In genomic region chr17:81916246-81917001, GRCh38 we compare ENCODE assay signal across 8 cellular contexts. TPM values are rescaled to one million over a fixed set of nuclear protein-coding genes. Genes with fewer than 3 reads are reported as not detected.
A peak's percentile ranks its signal among the peaks of the same experiment; 100 is the strongest.
DNase-seq lines count a peak whose midpoint lies in the region; TF ChIP-seq lines count a peak whose summit lies in the region.
"Not testable (repeated sequence)": the region's sequence is repeated elsewhere in the genome, so short reads cannot be mapped to it uniquely, and the experiment has no call there.

No MANE protein-coding gene starts in this region.

- peaks cover 35% of the 10 kb centered on the region for H3K79me1 ChIP-seq in mesenchymal stem cell (replicated peaks; ENCODE audit: low read length, poor library complexity, severe bottlenecking)

- WGBS in esophagus, 2 donors, result 70% methylated on average over 21 of the region's 21 CpGs
- 79% methylated on average over 20 of the region's 21 CpGs for WGBS in mesenchymal stem cell

- H2BK5ac ChIP-seq in mesenchymal stem cell (ENCODE audit: low read depth, low read length, poor library complexity, severe bottlenecking), result not testable (repeated sequence)

- peaks cover 19% of the 10 kb centered on the region for H3K4me1 ChIP-seq in adipocyte (ENCODE audit: control insufficient read depth, insufficient read depth, low read length)
- peaks cover 8 to 27% of the 10 kb centered on the region in 2 donors for H3K4me1 ChIP-seq in esophagus (ENCODE audit: control insufficient read depth in 2 of 2, insufficient read depth in 2 of 2, low read length in 1 of 2)
- peaks cover 23% of the 10 kb centered on the region for H3K4me1 ChIP-seq in mesenchymal stem cell (ENCODE audit: control insufficient read depth, insufficient read depth, low read depth, low read length)
- H3K4me1 ChIP-seq in skeletal muscle satellite cell (ENCODE audit: control insufficient read depth, insufficient read depth, low read length), result not testable (repeated sequence)

- not testable (repeated sequence) for TF ChIP-seq CTCF in GM12865 (IDR thresholded peaks at IDR 0.05; ENCODE audit: insufficient read depth, low read depth, low read length, missing control alignments)

- peaks cover 23% of the 10 kb centered on the region for H3K36me3 Mint-ChIP-seq in T-helper 1 cell treated with Interleukin-12 subunit alpha and Interleukin-12 subunit beta and Interleukin-4 antibody, amounts not matched to agents 30 μg/mL and 1 μg/mL, for 36 hours (ENCODE audit: low read depth)

- not testable (repeated sequence) for H3K4ac ChIP-seq in mesenchymal stem cell (ENCODE audit: low read depth in 1 of 2, low read length in 2 of 2)

- H3K9ac ChIP-seq in adipocyte (ENCODE audit: low read length), result peak overlapping the region; percentile 81
- H3K9ac ChIP-seq in mesenchymal stem cell (ENCODE audit: low read length), result peak overlapping the region; percentile 85
- H3K9ac ChIP-seq in skeletal muscle satellite cell (ENCODE audit: low read depth, low read length), result peak overlapping the region; percentile 88

- DNase-seq in ACHN (peak; percentile 81), M059J (ENCODE audit: low read depth) (peak; percentile 52), adipocyte (ENCODE audit: low read depth) (peak; percentile 46), mesenchymal stem cell (peak; percentile 68)
- not testable (repeated sequence) for DNase-seq in GM12865 (ENCODE audit: low read depth)

- H2BK120ac ChIP-seq in mesenchymal stem cell (ENCODE audit: low read depth, low read length), result not testable (repeated sequence)

- H3K4me2 ChIP-seq in mesenchymal stem cell (ENCODE audit: low read length, poor library complexity, severe bottlenecking) (peak overlapping the region; percentile 84), skeletal muscle satellite cell (ENCODE audit: low read length) (peak overlapping the region; percentile 93)

- not testable (repeated sequence) for H4K91ac ChIP-seq in mesenchymal stem cell (ENCODE audit: low read length)

- H2BK12ac ChIP-seq in mesenchymal stem cell (ENCODE audit: low read length in 2 of 2), result not testable (repeated sequence)

- not testable (repeated sequence) for H3K14ac ChIP-seq in mesenchymal stem cell (ENCODE audit: low read length in 2 of 2)

- in situ Hi-C loops in ACHN (cut with HindIII; ENCODE audit: low pct_ligation_motif_present, low pct_unique_long_range_greater_than_20kb, low sequenced_read_pairs), result not testable (repeated sequence)

- H3K4me3 ChIP-seq in GM12865 (ENCODE audit: low read depth, low read length) (peak overlapping the region; percentile 69), adipocyte (ENCODE audit: low read length) (peak overlapping the region; percentile 78), esophagus (ENCODE audit: low read depth in 1 of 2, low read length in 2 of 2) (peak overlapping the region; percentile 82 to 83), mesenchymal stem cell (ENCODE audit: insufficient read depth in 1 of 2, low read depth in 1 of 2, low read length in 2 of 2) (peak overlapping the region in 1 of 2 experiments; percentile 80), skeletal muscle satellite cell (ENCODE audit: low read length) (peak overlapping the region; percentile 97)

- H3K27ac ChIP-seq in esophagus (ENCODE audit: low read depth in 2 of 2, low read length in 1 of 2) (peak overlapping the region; percentile 90 to 94), mesenchymal stem cell (ENCODE audit: low read length, poor library complexity, severe bottlenecking) (peak overlapping the region; percentile 11)

- H4K8ac ChIP-seq in mesenchymal stem cell (ENCODE audit: low read length), result not testable (repeated sequence)

- not testable (repeated sequence) for H2AK5ac ChIP-seq in mesenchymal stem cell (ENCODE audit: low read length, severe bottlenecking)

- not testable (repeated sequence) for H2BK15ac ChIP-seq in mesenchymal stem cell (ENCODE audit: low read depth, poor library complexity, severe bottlenecking)

- peaks cover 26% of the 10 kb centered on the region for H3K4me1 Mint-ChIP-seq in T-helper 1 cell treated with Interleukin-12 subunit alpha and Interleukin-12 subunit beta and Interleukin-4 antibody, amounts not matched to agents 30 μg/mL and 1 μg/mL, for 36 hours (ENCODE audit: low read depth)

- H2AFZ ChIP-seq in mesenchymal stem cell (ENCODE audit: low read depth, low read length), result not testable (repeated sequence)

- not testable (repeated sequence) for H3K27me3 ChIP-seq in adipocyte (replicated peaks; ENCODE audit: control insufficient read depth, insufficient read depth, low read length); esophagus (ENCODE audit: control insufficient read depth in 1 of 2, insufficient read depth in 2 of 2, low read length in 2 of 2); mesenchymal stem cell (ENCODE audit: control insufficient read depth in 1 of 2, insufficient read depth in 1 of 2, low read length in 2 of 2); skeletal muscle satellite cell (ENCODE audit: control insufficient read depth, insufficient read depth, low read length)

- not testable (repeated sequence) for H3K9me3 Mint-ChIP-seq in T-helper 1 cell treated with Interleukin-12 subunit alpha and Interleukin-12 subunit beta and Interleukin-4 antibody, amounts not matched to agents 30 μg/mL and 1 μg/mL, for 36 hours

- not testable (repeated sequence) for H3K27me3 Mint-ChIP-seq in T-helper 1 cell treated with Interleukin-12 subunit alpha and Interleukin-12 subunit beta and Interleukin-4 antibody, amounts not matched to agents 30 μg/mL and 1 μg/mL, for 36 hours (ENCODE audit: low read depth)

- H3K4me3 Mint-ChIP-seq in T-helper 1 cell treated with Interleukin-12 subunit alpha and Interleukin-12 subunit beta and Interleukin-4 antibody, amounts not matched to agents 30 μg/mL and 1 μg/mL, for 36 hours, result peak overlapping the region; percentile 89

- not testable (repeated sequence) for H3K18ac ChIP-seq in mesenchymal stem cell (ENCODE audit: low read depth in 1 of 2, low read length in 2 of 2)

- H3K36me3 ChIP-seq in adipocyte (ENCODE audit: control insufficient read depth, insufficient read depth, low read length, severe bottlenecking) (peaks cover 44% of the 10 kb centered on the region), esophagus (ENCODE audit: control insufficient read depth in 2 of 2, insufficient read depth in 2 of 2, low read length in 1 of 2) (peaks cover 4 to 45% of the 10 kb centered on the region in 2 donors), mesenchymal stem cell (ENCODE audit: control insufficient read depth in 1 of 2, insufficient read depth in 2 of 2, low read depth in 1 of 2, low read length in 2 of 2) (peaks cover 71 to 73% of the 10 kb centered on the region in 2 experiments), skeletal muscle satellite cell (ENCODE audit: insufficient read depth, low read length) (peaks cover 72% of the 10 kb centered on the region)

- peak overlapping the region; percentile 56 for H3K27ac Mint-ChIP-seq in T-helper 1 cell treated with Interleukin-12 subunit alpha and Interleukin-12 subunit beta and Interleukin-4 antibody, amounts not matched to agents 30 μg/mL and 1 μg/mL, for 36 hours

- H3K23ac ChIP-seq in mesenchymal stem cell (ENCODE audit: low read length in 2 of 2), result not testable (repeated sequence)

- not testable (repeated sequence) for H3K9me3 ChIP-seq in adipocyte (ENCODE audit: control insufficient read depth, low read length); esophagus (ENCODE audit: control insufficient read depth in 2 of 2, insufficient read depth in 1 of 2, low read depth in 1 of 2, low read length in 1 of 2); mesenchymal stem cell (ENCODE audit: control insufficient read depth, low read length); skeletal muscle satellite cell (replicated peaks; ENCODE audit: low read length)

RNA-seq across cellular contexts. Expression of gene SIRT7, which starts 1.6 kb away (rescaled TPM):
- 13.5 and 22.0 TPM in 2 replicates for total RNA-seq in M059J (2014; rRNA removed; shearing (Covaris generic))
- 10 to 100 TPM; 64.9 to 84.0 TPM for polyA plus RNA-seq in esophagus
- polyA plus RNA-seq in mesenchymal stem cell (2013, experiment 1 of 2), result 9.5 TPM
- 8.5 TPM for polyA plus RNA-seq in mesenchymal stem cell (2013, experiment 2 of 2)
- 19.9 and 24.6 TPM in 2 replicates for total RNA-seq in skeletal muscle satellite cell (2012; rRNA removed)

RNA-seq across cellular contexts. Expression of gene PCYT2, which starts 5.2 kb away (rescaled TPM):
- total RNA-seq in M059J (2014; rRNA removed; shearing (Covaris generic)), result 36.0 and 43.4 TPM in 2 replicates
- 10 to 100 TPM; 23.1 to 46.5 TPM for polyA plus RNA-seq in esophagus
- 50.1 TPM for polyA plus RNA-seq in mesenchymal stem cell (2013, experiment 1 of 2)
- polyA plus RNA-seq in mesenchymal stem cell (2013, experiment 2 of 2), result 48.6 TPM
- total RNA-seq in skeletal muscle satellite cell (2012; rRNA removed), result 27.7 and 46.4 TPM in 2 replicates

RNA-seq across cellular contexts. Expression of gene MAFG, which starts 11.1 kb away (rescaled TPM):
- 8.1 and 15.1 TPM in 2 replicates for total RNA-seq in M059J (2014; rRNA removed; shearing (Covaris generic))
- polyA plus RNA-seq in esophagus, result 10 to 100 TPM; 10.3 to 11.9 TPM
- polyA plus RNA-seq in mesenchymal stem cell (2013, experiment 1 of 2), result 27.1 TPM
- polyA plus RNA-seq in mesenchymal stem cell (2013, experiment 2 of 2), result 27.7 TPM
- 11.6 and 13.2 TPM in 2 replicates for total RNA-seq in skeletal muscle satellite cell (2012; rRNA removed)

RNA-seq across cellular contexts. Expression of gene NPB, which starts 14.4 kb away (rescaled TPM):
- 0.44 and 0.59 TPM in 2 replicates for total RNA-seq in M059J (2014; rRNA removed; shearing (Covaris generic))
- under 1 TPM; 0.33 to 0.49 TPM for polyA plus RNA-seq in esophagus
- polyA plus RNA-seq in mesenchymal stem cell (2013, experiment 1 of 2), result 0.68 TPM
- polyA plus RNA-seq in mesenchymal stem cell (2013, experiment 2 of 2), result 1.1 TPM
- under 0.01 and 0.25 TPM in 2 replicates for total RNA-seq in skeletal muscle satellite cell (2012; rRNA removed)

RNA-seq across cellular contexts. Expression of gene PYCR1, which starts 20.7 kb away (rescaled TPM):
- 57.5 and 80.8 TPM in 2 replicates for total RNA-seq in M059J (2014; rRNA removed; shearing (Covaris generic))
- polyA plus RNA-seq in esophagus, result 10 to 100 TPM in 1 of 2 donors, 1 to 10 TPM in 1; 6.5 to 18.1 TPM
- 95.7 TPM for polyA plus RNA-seq in mesenchymal stem cell (2013, experiment 1 of 2)
- 94.0 TPM for polyA plus RNA-seq in mesenchymal stem cell (2013, experiment 2 of 2)
- total RNA-seq in skeletal muscle satellite cell (2012; rRNA removed), result 39.0 and 54.2 TPM in 2 replicates
